In genomic region chr4:100023800-100024199, GRCh38 we compare ENCODE assay signal across 1 cellular context.
TF ChIP-seq lines count a peak whose summit lies in the region.

No MANE protein-coding gene starts in this region.

TF ChIP-seq in SK-N-SH treated with all-trans-retinoic acid at 6 μM for 48 hours, 23 proteins besides CTCF, POLR2A, EP300 and RAD21 (continued from another document):
- TF ChIP-seq POU6F1 (CRISPR knock-in tag; IDR thresholded peaks at IDR 0.05; ENCODE audit: borderline replicate concordance, low read depth): no peak
- TF ChIP-seq ZFP3 (CRISPR knock-in tag; IDR thresholded peaks at IDR 0.05): no peak
- TF ChIP-seq TCF4 (CRISPR knock-in tag; IDR thresholded peaks at IDR 0.05; ENCODE audit: borderline replicate concordance): no peak
- TF ChIP-seq GLIS3 (CRISPR knock-in tag; IDR thresholded peaks at IDR 0.05): no peak
- TF ChIP-seq TOX (CRISPR knock-in tag; IDR thresholded peaks at IDR 0.05; ENCODE audit: borderline replicate concordance): no peak
- TF ChIP-seq ESRRG (CRISPR knock-in tag; IDR thresholded peaks at IDR 0.05): no peak
